8 cellular contexts compared by ENCODE assay signal in genomic region chr12:31117203-31118011, GRCh38. TPM values are rescaled to one million over a fixed set of nuclear protein-coding genes. Genes with fewer than 3 reads are reported as not detected.
DNase-seq lines count a peak whose midpoint lies in the region; ATAC-seq and TF ChIP-seq lines count a peak whose summit lies in the region.

No MANE protein-coding gene starts in this region.

- no peaks in the 10 kb centered on the region for H3K36me3 ChIP-seq in smooth muscle cell (ENCODE audit: low read depth)

- H3K4me3 ChIP-seq in iPS-11a (ENCODE audit: low read depth, low read length) (peak overlapping the region; percentile 67), smooth muscle cell (peak overlapping the region; percentile 50)

- H3K4me2 ChIP-seq in smooth muscle cell, result peak overlapping the region; percentile 88

- H3K9me3 ChIP-seq in smooth muscle cell (replicated peaks; ENCODE audit: low read depth), result no peaks in the 10 kb centered on the region

- 5% methylated on average over 42 of the region's 45 CpGs for WGBS in smooth muscle cell (ENCODE audit: low lambda C conversion rate)

- H3K27me3 ChIP-seq in smooth muscle cell (ENCODE audit: low read depth), result peaks cover 37% of the 10 kb centered on the region

- TF ChIP-seq CTCF in smooth muscle cell (IDR thresholded peaks at IDR 0.05; ENCODE audit: borderline replicate concordance, insufficient read depth, poor library complexity, severe bottlenecking), result peak; percentile 83

- H3K79me2 ChIP-seq in smooth muscle cell (ENCODE audit: low read depth), result no peaks in the 10 kb centered on the region

- H3K9ac ChIP-seq in smooth muscle cell (ENCODE audit: low read depth), result no peak overlapping the region

- peak; percentile 58 for DNase-seq in ACHN
- peak; percentile 74 for DNase-seq in SK-MEL-5 (ENCODE audit: low read depth, low spot score)
- DNase-seq in activated naive CD8-positive, alpha-beta T cell treated with anti-CD3 and anti-CD28 coated beads, Interleukin-2, amount 50 U/mL, for 16 hours (ENCODE audit: low read depth, low spot score), result peak; percentile 27
- no peak for DNase-seq in smooth muscle cell (lab: John Stamatoyannopoulos, UW; ENCODE audit: unreplicated experiment)

- peak; percentile 69 for ATAC-seq in GM18499 (IDR thresholded peaks at IDR 0.05; ENCODE audit: insufficient read depth, unreplicated experiment)
- ATAC-seq in HG03521 (IDR thresholded peaks at IDR 0.05; ENCODE audit: unreplicated experiment), result peak; percentile 74
- no peak for ATAC-seq in GM19463 (IDR thresholded peaks at IDR 0.05; ENCODE audit: unreplicated experiment)

- H3K4me1 ChIP-seq in smooth muscle cell (ENCODE audit: low read depth), result no peaks in the 10 kb centered on the region

- no peaks in the 10 kb centered on the region for H4K20me1 ChIP-seq in smooth muscle cell (ENCODE audit: low read depth)

- H2AFZ ChIP-seq in smooth muscle cell (ENCODE audit: low read depth), result peak overlapping the region; percentile 44

- no peak overlapping the region for H3K27ac ChIP-seq in smooth muscle cell (ENCODE audit: low read depth)

- no peaks in the 10 kb centered on the region for H3F3A ChIP-seq in smooth muscle cell (ENCODE audit: low read depth)

- in situ Hi-C loops in ACHN (cut with HindIII; ENCODE audit: low pct_ligation_motif_present, low pct_unique_long_range_greater_than_20kb, low sequenced_read_pairs) (no loop called here), SK-MEL-5 (cut with HindIII; ENCODE audit: low pct_unique_long_range_greater_than_20kb, low sequenced_read_pairs) (no loop called here)

RNA-seq across cellular contexts. Expression of gene DDX11, which starts 43.7 kb away (rescaled TPM):
- 17.4 and 24.1 TPM in 2 replicates for total RNA-seq in SK-MEL-5 (2014; rRNA removed; shearing (Covaris generic))
- polyA plus RNA-seq in SK-MEL-5 (2015; cell fraction: cytosol; rRNA removed), result 33.1 and 39.5 TPM in 2 replicates
- polyA plus RNA-seq in SK-MEL-5 (2015; cell fraction: nucleus; rRNA removed), result 651 and 662 TPM in 2 replicates
- 13.5 and 22.8 TPM in 2 replicates for total RNA-seq in smooth muscle cell
- polyA plus RNA-seq in smooth muscle cell, result 13.4 and 27.3 TPM in 2 replicates
